ENCODE assay signal across 32 cellular contexts in the genomic region with DNA sequence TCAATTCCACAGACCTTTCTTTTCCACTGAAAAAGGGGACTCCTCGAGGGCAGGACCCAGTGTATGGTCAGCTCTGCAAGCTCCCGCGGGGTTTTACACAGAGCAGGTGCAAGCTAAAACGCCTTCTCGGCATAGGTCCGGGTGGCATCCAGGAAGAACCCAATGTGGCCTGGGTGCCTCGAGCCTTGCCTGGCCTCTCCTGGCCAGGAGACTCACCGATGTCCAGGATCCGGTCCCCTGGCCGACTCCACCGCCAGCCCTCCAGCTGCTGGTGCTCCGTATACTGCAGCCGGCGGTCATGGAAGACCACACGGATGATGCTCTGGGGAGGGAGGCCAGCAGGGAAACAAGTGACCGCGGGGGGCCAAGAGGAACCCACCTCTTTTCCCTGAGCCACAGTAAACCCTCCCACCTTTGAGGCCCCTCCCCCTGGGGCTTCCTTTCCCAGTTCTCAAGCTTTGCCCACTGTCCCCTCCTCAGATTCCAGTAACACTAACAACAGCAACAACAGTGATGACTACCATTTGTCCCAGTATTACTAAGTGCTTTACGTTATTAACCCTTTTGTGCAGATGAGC. TPM values are rescaled to one million over a fixed set of nuclear protein-coding genes. Genes with fewer than 3 reads are reported as not detected.
"Had no signal": no experiment of that assay in that cellular context is flagged by ENCODE, and none has a peak within 500 bp of the region (broad histone marks: within the 10 kb centered on the region; RNA-seq: fewer than 3 reads in every experiment).

No MANE protein-coding gene starts in this region.

- H3K4me3 Mint-ChIP-seq: central memory CD8-positive, alpha-beta T cell; dendritic cell treated with granulocyte-macrophage colony-stimulating factor and Interleukin-4, amounts not matched to agents 40 ng/mL and 50 ng/mL, for 4 days; endodermal cell; mesothelial cell of epicardium; naive B cell; nephron progenitor cell; stimulated activated naive CD8-positive, alpha-beta T cell treated with anti-CD3 and anti-CD28 coated beads, Interleukin-15, amount 100 ng/mL, for 72 hours had no signal

- H3K9me3 Mint-ChIP-seq: central memory CD8-positive, alpha-beta T cell; dendritic cell treated with granulocyte-macrophage colony-stimulating factor and Interleukin-4, amounts not matched to agents 40 ng/mL and 50 ng/mL, for 4 days; endodermal cell; mesothelial cell of epicardium; naive B cell; nephron progenitor cell; stimulated activated naive CD8-positive, alpha-beta T cell treated with anti-CD3 and anti-CD28 coated beads, Interleukin-15, amount 100 ng/mL, for 72 hours had no signal

- H3K4me3 ChIP-seq: colonic mucosa, gastroesophageal sphincter, heart left ventricle, mucosa of descending colon, pancreas, right lobe of liver, suprapubic skin, transverse colon had no signal

- H3K9me3 ChIP-seq: colonic mucosa, gastroesophageal sphincter, heart left ventricle, mucosa of descending colon, neutrophil, pancreas, right lobe of liver, suprapubic skin, transverse colon had no signal

- H3K36me3 Mint-ChIP-seq: mesothelial cell of epicardium, naive B cell had no signal

- H3K27me3 Mint-ChIP-seq: stimulated activated naive CD8-positive, alpha-beta T cell treated with anti-CD3 and anti-CD28 coated beads, Interleukin-15, amount 100 ng/mL, for 72 hours had no signal

- DNase-seq: colonic mucosa; effector CD8-positive, alpha-beta T cell; endodermal cell; foreskin fibroblast; heart left ventricle; hippocampal formation; mesenchymal stem cell; mucosa of descending colon; naive B cell; nephron progenitor cell; right lobe of liver; small intestine; stimulated activated CD4-positive, alpha-beta T cell treated with anti-CD3 and anti-CD28 coated beads, Interleukin-12 subunit alpha, Interleukin-12 subunit beta, amount 100 ng/mL, for 4 hours; stimulated activated CD4-positive, alpha-beta T cell treated with anti-CD3 and anti-CD28 coated beads, Interleukin-1b, Interleukin-23, amount 100 ng/mL, for 48 hours; stimulated activated CD4-positive, alpha-beta T cell treated with anti-CD3 and anti-CD28 coated beads, Interleukin-4, amount 100 ng/mL, for 1 hour; stimulated activated CD8-positive, alpha-beta memory T cell treated with anti-CD3 and anti-CD28 coated beads, Interleukin-4, amount 100 ng/mL, for 48 hours; stimulated activated naive CD4-positive, alpha-beta T cell; stimulated activated naive CD8-positive, alpha-beta T cell treated with anti-CD3 and anti-CD28 coated beads, Interleukin-15, amount 100 ng/mL, for 72 hours; transverse colon had no signal

- H3K36me3 ChIP-seq: colonic mucosa, gastroesophageal sphincter, heart left ventricle, neutrophil, pancreas, right lobe of liver had no signal

- H3K27ac Mint-ChIP-seq: dendritic cell treated with granulocyte-macrophage colony-stimulating factor and Interleukin-4, amounts not matched to agents 40 ng/mL and 50 ng/mL, for 4 days; endodermal cell; mesothelial cell of epicardium; naive B cell; nephron progenitor cell; progenitor cell of endocrine pancreas; stimulated activated naive CD8-positive, alpha-beta T cell treated with anti-CD3 and anti-CD28 coated beads, Interleukin-15, amount 100 ng/mL, for 72 hours had no signal

- ATAC-seq: esophagus mucosa; gastroesophageal sphincter; heart left ventricle; left lobe of liver; mucosa of descending colon; pancreas; right lobe of liver; stimulated activated naive CD8-positive, alpha-beta T cell treated with anti-CD3 and anti-CD28 coated beads, Interleukin-15, amount 100 ng/mL, for 72 hours had no signal

- H3K27ac ChIP-seq: colonic mucosa, epithelial cell of prostate, gastroesophageal sphincter, heart left ventricle, neutrophil, pancreas, right lobe of liver, suprapubic skin, transverse colon had no signal

- H3K4me1 ChIP-seq: colonic mucosa, gastroesophageal sphincter, heart left ventricle, pancreas, right lobe of liver, suprapubic skin, transverse colon had no signal

- FAIRE-seq: keratinocyte, pancreas, small intestine had no signal

- H3K4me1 Mint-ChIP-seq: central memory CD8-positive, alpha-beta T cell; mesothelial cell of epicardium; naive B cell; stimulated activated naive CD8-positive, alpha-beta T cell treated with anti-CD3 and anti-CD28 coated beads, Interleukin-15, amount 100 ng/mL, for 72 hours had no signal

- H3K27me3 ChIP-seq: colonic mucosa, gastroesophageal sphincter, heart left ventricle, neutrophil, pancreas, right lobe of liver, suprapubic skin, transverse colon had no signal

RNA-seq across cellular contexts. Expression of gene TFCP2L1, which starts 36.1 kb away (rescaled TPM):
- total RNA-seq: lung microvascular endothelial cell had no signal
